Comparison of ENCODE assay signal across 31 cellular contexts in genomic region chr5:111200828-111201227, GRCh38.
"Had no signal": no experiment of that assay in that cellular context is flagged by ENCODE, and none has a peak within 500 bp of the region (broad histone marks: within the 10 kb centered on the region; RNA-seq: fewer than 3 reads in every experiment).

No MANE protein-coding gene starts in this region.

- H3K4me3 ChIP-seq: coronary artery had no signal

- H3K27ac ChIP-seq: brain microvascular endothelial cell, coronary artery, VCaP had no signal

- H3K27me3 ChIP-seq: brain microvascular endothelial cell had no signal

- DNase-seq: activated B cell treated with CpG ODN at 0.5 μM for 24 hours; activated CD4-positive, alpha-beta memory T cell treated with anti-CD3 and anti-CD28 coated beads for 36 hours; activated CD4-positive, alpha-beta T cell treated with anti-CD3 and anti-CD28 coated beads for 4 hours; activated CD4-positive, alpha-beta T cell treated with anti-CD3 and anti-CD28 coated beads, Interleukin-2, amount 50 U/mL, for 1 hour; activated CD4-positive, CD25-positive, alpha-beta regulatory T cell treated with anti-CD3 and anti-CD28 coated beads, Interleukin-2, amount 50 U/mL, for 72 hours; activated CD8-positive, alpha-beta memory T cell treated with anti-CD3 and anti-CD28 coated beads, Interleukin-2, amount 50 U/mL, for 4 hours; activated gamma-delta T cell treated with Interleukin-2 at 50 U/mL for 16 hours; activated naive CD4-positive, alpha-beta T cell treated with anti-CD3 and anti-CD28 coated beads, Interleukin-2, amount 10 ng/mL, durations not matched to agents 7 days and 5 days; activated naive CD8-positive, alpha-beta T cell treated with anti-CD3 and anti-CD28 coated beads, Interleukin-2, amount 50 U/mL, for 24 hours; activated T-cell treated with anti-CD3 and anti-CD28 coated beads for 4 hours; activated T-cell treated with anti-CD3 and anti-CD28 coated beads, Interleukin-2, amount 50 U/mL, for 4 hours; aorta; brain microvascular endothelial cell; NCI-H1092 treated with DMSO at 0.1 percent for 48 hours; NCI-H1417 treated with DMSO at 0.1 percent for 48 hours; NCI-H187 treated with DMSO at 0.1 percent for 48 hours; NCI-H2081; NCI-H226; NCI-H446 treated with DMSO at 0.1 percent for 48 hours; NCI-H524; NCI-H69; NCI-H82; NK-92 treated with Interleukin-12 subunit alpha and Interleukin-12 subunit beta, amount 100 ng/mL, for 24 hours; OCI-M1; Right ventricle myocardium superior; SW 1271; T-helper 1 cell; T-helper 2 cell; T-helper 9 cell had no signal

- ATAC-seq: activated naive CD8-positive, alpha-beta T cell treated with anti-CD3 and anti-CD28 coated beads, Interleukin-2, amount 50 U/mL, for 24 hours; activated T-cell treated with anti-CD3 and anti-CD28 coated beads, Interleukin-2, amount 50 U/mL, for 4 hours had no signal

- H3K36me3 ChIP-seq: brain microvascular endothelial cell had no signal
